ENCODE assay signal across 8 cellular contexts in genomic region chr11:65524747-65525658, GRCh38. TPM values are rescaled to one million over a fixed set of nuclear protein-coding genes. Genes with fewer than 3 reads are reported as not detected.
DNase-seq lines count a peak whose midpoint lies in the region; ATAC-seq and TF ChIP-seq lines count a peak whose summit lies in the region.

SCYL1 (plus strand) TSS chr11:65525083; CDS start chr11:65525154, 71 bp downstream.

- peak; percentile 77 to 92 (median 83) for DNase-seq in CD8-positive, alpha-beta T cell
- DNase-seq in M059J (ENCODE audit: low read depth) (peak; percentile 48), UCSD-AML1 (lab: John Stamatoyannopoulos, UW; ENCODE audit: unreplicated experiment) (peak; percentile 75), body of pancreas (peak; percentile 75 to 84 (median 82)), skeletal muscle cell (ENCODE audit: low read depth) (no peak)

- peak; percentile 93 for ATAC-seq in CD8-positive, alpha-beta T cell
- ATAC-seq in GM21360 (IDR thresholded peaks at IDR 0.05; ENCODE audit: unreplicated experiment): peak; percentile 54
- peak; percentile 93 for ATAC-seq in body of pancreas
- no peak for ATAC-seq in HG03457 (IDR thresholded peaks at IDR 0.05; ENCODE audit: unreplicated experiment)

- peaks cover 10% of the 10 kb centered on the region for H3K36me3 ChIP-seq in CD8-positive, alpha-beta T cell (ENCODE audit: insufficient read depth, low read length)
- H3K36me3 ChIP-seq in body of pancreas (replicated peaks in 1 of 2; ENCODE audit: insufficient read depth in 1 of 2, low read depth in 2 of 2): no peaks in the 10 kb centered on the region

- H3K4me1 ChIP-seq in CD8-positive, alpha-beta T cell (ENCODE audit: insufficient read depth, low read length): peaks cover 60% of the 10 kb centered on the region
- H3K4me1 ChIP-seq in body of pancreas: peaks cover 34% of the 10 kb centered on the region

- no peak for TF ChIP-seq CTCF in CD8-positive, alpha-beta T cell (IDR thresholded peaks at IDR 0.05)
- no peak for TF ChIP-seq CTCF in body of pancreas (IDR thresholded peaks at IDR 0.05)

- H3K9me3 Mint-ChIP-seq in CD8-positive, alpha-beta T cell: no peaks in the 10 kb centered on the region

- peak; percentile 32 to 75 (median 60) for TF ChIP-seq POLR2A in body of pancreas (IDR thresholded peaks at IDR 0.05)

- CTCF ChIA-PET in CD8-positive, alpha-beta T cell (lab: Charles Lee): interaction anchor here (0.7 to 4.2 kb wide), 6 partner anchors 12 to 68 kb away, joined by 3 to 27 read pairs (median 8); partner anchors contain the start of gene FAM89B

- intact Hi-C loops in CD8-positive, alpha-beta T cell (cut with DNase I, micrococcal nuclease): loop anchor here (1.0 to 2.0 kb wide), 5 partner anchors 15 to 90 kb away; partner anchors contain the start of genes MALAT1 (in 1 of the 2) and PCNX3 (in 1 of the 2)
- intact Hi-C loops in body of pancreas (cut with DNase I): no loop called here

- no peaks in the 10 kb centered on the region for H3K27me3 ChIP-seq in CD8-positive, alpha-beta T cell (ENCODE audit: insufficient read depth, low read length)
- no peaks in the 10 kb centered on the region for H3K27me3 ChIP-seq in body of pancreas

- H3K4me3 ChIP-seq in CD8-positive, alpha-beta T cell (ENCODE audit: low read depth, low read length): peak within 1 kb of the TSS; percentile 89
- peak within 1 kb of the TSS; percentile 56 to 64 for H3K4me3 ChIP-seq in body of pancreas
- peak within 1 kb of the TSS; percentile 70 for H3K4me3 ChIP-seq in iPS-11a (ENCODE audit: low read depth, low read length)
- H3K4me3 ChIP-seq in skeletal muscle cell (ENCODE audit: low read depth, low read length): peak within 1 kb of the TSS; percentile 93

- peak within 1 kb of the TSS; percentile 84 for H3K4me3 Mint-ChIP-seq in CD8-positive, alpha-beta T cell

- H3K27ac Mint-ChIP-seq in CD8-positive, alpha-beta T cell: peak within 1 kb of the TSS; percentile 91

- 1% methylated on average over 38 to 75 of the region's 87 CpGs for WGBS in body of pancreas, 2 donors

- H3K27ac ChIP-seq in CD8-positive, alpha-beta T cell (ENCODE audit: low read depth, low read length): peak within 1 kb of the TSS; percentile 68
- peak within 1 kb of the TSS; percentile 57 to 90 (median 80) for H3K27ac ChIP-seq in body of pancreas

- no peaks in the 10 kb centered on the region for H3K27me3 Mint-ChIP-seq in CD8-positive, alpha-beta T cell (ENCODE audit: low read depth)

- POLR2A ChIA-PET in CD8-positive, alpha-beta T cell (lab: Charles Lee): interaction anchor here (0.6 to 4.0 kb wide), 17 partner anchors 11 to 730 kb away, joined by 3 to 68 read pairs (median 4); partner anchors contain the start of genes EHBP1L1, FAM89B, LTBP3 and MALAT1

- peaks cover 22% of the 10 kb centered on the region for H3K36me3 Mint-ChIP-seq in CD8-positive, alpha-beta T cell

- H3K9me3 ChIP-seq in CD8-positive, alpha-beta T cell (ENCODE audit: low read length): no peaks in the 10 kb centered on the region
- H3K9me3 ChIP-seq in body of pancreas: no peaks in the 10 kb centered on the region

- peaks cover 52% of the 10 kb centered on the region for H3K4me1 Mint-ChIP-seq in CD8-positive, alpha-beta T cell (ENCODE audit: low read depth)

RNA-seq across cellular contexts. Expression of gene SCYL1, which starts in this region (rescaled TPM):
- 10 to 100 TPM; 55.8 to 60.4 TPM for total RNA-seq in CD8-positive, alpha-beta T cell
- total RNA-seq in M059J (2014; rRNA removed; shearing (Covaris generic)): 59.7 and 96.5 TPM in 2 replicates
- 10 to 100 TPM; 55.0 to 62.3 TPM for total RNA-seq in body of pancreas
